8 cellular contexts compared by ENCODE assay signal in the genomic region with DNA sequence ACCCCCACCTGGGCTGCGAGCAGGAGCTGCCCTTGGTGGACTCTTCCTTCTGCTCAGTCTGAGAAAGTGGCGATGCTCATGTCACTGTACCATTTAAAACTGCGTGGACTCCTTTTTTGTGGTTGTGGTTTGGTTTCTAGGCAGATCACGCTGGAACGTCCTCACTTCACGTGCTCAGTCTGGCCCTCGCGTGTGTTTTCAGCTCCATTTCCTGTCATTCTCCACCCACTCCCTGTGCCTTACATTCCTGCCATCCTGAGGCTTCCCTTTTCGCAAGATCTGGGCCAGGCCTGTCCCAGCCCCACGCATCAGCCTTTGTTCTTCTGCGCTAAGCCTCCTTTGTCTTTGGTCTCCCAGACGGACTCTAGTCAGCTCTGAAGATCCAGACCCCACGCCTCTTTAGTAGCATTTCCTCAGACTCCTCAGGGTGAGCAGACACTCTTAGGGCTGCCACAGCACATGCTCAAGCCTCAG.
DNase-seq lines count a peak whose midpoint lies in the region; TF ChIP-seq lines count a peak whose summit lies in the region.
"Had no signal": no experiment of that assay in that cellular context is flagged by ENCODE, and none has a peak within 500 bp of the region (broad histone marks: within the 10 kb centered on the region; RNA-seq: fewer than 3 reads in every experiment).

No MANE protein-coding gene starts in this region.

- no peak overlapping the region for H3K4me3 ChIP-seq in choroid plexus epithelial cell (ENCODE audit: low read depth, low read length)
- no peak overlapping the region for H3K4me3 ChIP-seq in trophoblast cell (ENCODE audit: low read depth, low read length)
- no peak overlapping the region for H3K4me3 ChIP-seq in Peyer's patch

- CTCF ChIA-PET in RWPE1 (lab: Yijun Ruan, JAX) = interaction anchor here (0.6 kb wide), 1 partner anchor 24 kb away, joined by 3 read pairs; no protein-coding TSS in a partner anchor

- H3K18ac ChIP-seq in trophoblast cell (ENCODE audit: low read length) = peak overlapping the region; percentile 13

- H3K27ac ChIP-seq in RWPE1 (peak overlapping the region; percentile 28), trophoblast cell (ENCODE audit: low read depth, low read length) (no peak overlapping the region), Peyer's patch (peak overlapping the region in 2 of 4 donors; percentile 13 to 55)

- H3K27me3 ChIP-seq in trophoblast cell (ENCODE audit: insufficient read depth, low read length) = no peaks in the 10 kb centered on the region
- H3K27me3 ChIP-seq in Peyer's patch = no peaks in the 10 kb centered on the region

- no peak overlapping the region for H2AFZ ChIP-seq in trophoblast cell (ENCODE audit: insufficient read depth, low read length, poor library complexity)

- no peak overlapping the region for H3K9ac ChIP-seq in trophoblast cell (ENCODE audit: low read length)

- no peak overlapping the region for H3K4ac ChIP-seq in trophoblast cell (ENCODE audit: low read depth, low read length)

- DNase-seq in GM04503 (ENCODE audit: low read depth) (peak; percentile 76), RWPE1 (ENCODE audit: low spot score) (no peak), choroid plexus epithelial cell (ENCODE audit: low read depth) (peak; percentile 64), trophoblast cell (no peak), HPDE6-E6E7 (ENCODE audit: extremely low spot score) (no peak), Peyer's patch (no peak), anterior cingulate cortex (lab: John Stamatoyannopoulos, UW) (no peak)
- DNase-seq: RPMI8226 had no signal

- TF ChIP-seq CTCF in RWPE1 (conservative IDR thresholded peaks at IDR 0.05; ENCODE audit: low read depth) = no peak
- no peak for TF ChIP-seq CTCF in choroid plexus epithelial cell (conservative IDR thresholded peaks at IDR 0.05; ENCODE audit: low read depth, low read length)
- TF ChIP-seq CTCF in Peyer's patch (IDR thresholded peaks at IDR 0.05) = no peak

- no peak overlapping the region for H3K14ac ChIP-seq in trophoblast cell (ENCODE audit: low read length)

- no peak overlapping the region for H4K91ac ChIP-seq in trophoblast cell (ENCODE audit: low read depth, low read length)

- H3K36me3 ChIP-seq in trophoblast cell (ENCODE audit: control insufficient read depth in 1 of 2, insufficient read depth in 2 of 2, low read length in 2 of 2) (peaks cover 8 to 14% of the 10 kb centered on the region in 2 experiments), Peyer's patch (peaks cover 0 to 14% (median 0%) of the 10 kb centered on the region in 3 donors)

- peaks cover 7% of the 10 kb centered on the region in 2 experiments for H3K4me1 ChIP-seq in trophoblast cell (ENCODE audit: control insufficient read depth in 1 of 2, insufficient read depth in 2 of 2, low read length in 2 of 2)
- H3K4me1 ChIP-seq in Peyer's patch = no peaks in the 10 kb centered on the region

- WGBS in trophoblast cell (ENCODE audit: extremely low coverage, insufficient coverage, insufficient read length) = no CpG with 5 or more reads among the region's 13 CpGs

- TF ChIP-seq POLR2A in Peyer's patch (IDR thresholded peaks at IDR 0.05) = no peak

- peaks cover 6% of the 10 kb centered on the region for H3K79me1 ChIP-seq in trophoblast cell (ENCODE audit: low read length)

- H3K23ac ChIP-seq in trophoblast cell (ENCODE audit: low read length) = no peak overlapping the region

- peak overlapping the region; percentile 11 for H2BK5ac ChIP-seq in trophoblast cell (ENCODE audit: low read depth, low read length, poor library complexity)

- H3K79me2 ChIP-seq in trophoblast cell (ENCODE audit: control insufficient read depth, insufficient read depth, low read length, poor library complexity) = no peaks in the 10 kb centered on the region

- H2BK12ac ChIP-seq in trophoblast cell (ENCODE audit: low read length) = peak overlapping the region; percentile 4

- POLR2A ChIA-PET in RWPE1 (lab: Yijun Ruan, JAX; ENCODE audit: low non-redundant PET) = no interaction called here

- no peak overlapping the region for H2BK120ac ChIP-seq in trophoblast cell (ENCODE audit: insufficient read depth, low read length, poor library complexity)

- no peaks in the 10 kb centered on the region for H3K9me3 ChIP-seq in trophoblast cell (ENCODE audit: insufficient read depth, low read depth, low read length)
- H3K9me3 ChIP-seq in Peyer's patch = no peaks in the 10 kb centered on the region

- no peak overlapping the region for H3K4me2 ChIP-seq in trophoblast cell (ENCODE audit: low read length)

- H4K12ac ChIP-seq in trophoblast cell (ENCODE audit: low read depth, low read length) = no peak overlapping the region

- peak overlapping the region; percentile 15 for H4K8ac ChIP-seq in trophoblast cell (ENCODE audit: low read depth, low read length)

- no peak overlapping the region for H2AK5ac ChIP-seq in trophoblast cell (ENCODE audit: low read length)

Comparison
In these comparisons a context has a peak if more than half of its experiments do, and no peak if none do; other contexts are left out.
1. DNase-seq: peak in GM04503 (single experiment) and choroid plexus epithelial cell (single experiment); none in RWPE1 (single experiment), trophoblast cell (0 of 2), HPDE6-E6E7 (single experiment), Peyer's patch (0 of 3) and anterior cingulate cortex (0 of 58).